In genomic region chr15:43441316-43441715, GRCh38 we compare ENCODE assay signal across 8 cellular contexts.
DNase-seq lines count a peak whose midpoint lies in the region; ATAC-seq lines count a peak whose summit lies in the region.

No MANE protein-coding gene starts in this region.

- peaks cover 3% of the 10 kb centered on the region for H3K36me3 ChIP-seq in rectal smooth muscle tissue (ENCODE audit: control insufficient read depth, insufficient read depth, low read length)

- DNase-seq in DMS53 (lab: John Stamatoyannopoulos, UW) (peak; percentile 72), DMS53 treated with DMSO at 0.1 percent for 48 hours (lab: John Stamatoyannopoulos, UW; ENCODE audit: unreplicated experiment) (no peak), NCI-H2171 treated with DMSO at 0.1 percent for 48 hours (lab: John Stamatoyannopoulos, UW) (peak; percentile 53), dedifferentiated amniotic fluid mesenchymal stem cell (ENCODE audit: extremely low spot score) (peak; percentile 39)
- no peak for DNase-seq in stimulated activated CD4-positive, alpha-beta T cell treated with anti-CD3 and anti-CD28 coated beads, Interleukin-15, amount 100 ng/mL, for 24 hours

- H3K27ac ChIP-seq in rectal smooth muscle tissue (ENCODE audit: low read depth, low read length), result peak overlapping the region; percentile 43

- no peak overlapping the region for H3K9ac ChIP-seq in rectal smooth muscle tissue (ENCODE audit: low read length)

- no peak overlapping the region for H3K4me3 ChIP-seq in rectal smooth muscle tissue (ENCODE audit: low read length)

- H3K27me3 ChIP-seq in rectal smooth muscle tissue (ENCODE audit: control insufficient read depth, insufficient read depth, low read length), result no peaks in the 10 kb centered on the region

- no peak for ATAC-seq in HG03442 (IDR thresholded peaks at IDR 0.05; ENCODE audit: unreplicated experiment)
- ATAC-seq in GM19035 (IDR thresholded peaks at IDR 0.05; ENCODE audit: unreplicated experiment), result no peak

- H3K4me1 ChIP-seq in rectal smooth muscle tissue (ENCODE audit: control insufficient read depth, insufficient read depth, low read length), result peaks cover 3% of the 10 kb centered on the region

Comparison
In these comparisons a context has a peak if more than half of its experiments do, and no peak if none do; other contexts are left out.
1. DNase-seq: peak in DMS53 (single experiment), NCI-H2171 treated with DMSO at 0.1 percent for 48 hours (single experiment) and dedifferentiated amniotic fluid mesenchymal stem cell (single experiment); none in DMS53 treated with DMSO at 0.1 percent for 48 hours (single experiment) and stimulated activated CD4-positive, alpha-beta T cell treated with anti-CD3 and anti-CD28 coated beads, Interleukin-15, amount 100 ng/mL, for 24 hours (single experiment).